Comparison of ENCODE assay signal across 8 cellular contexts in the genomic region with DNA sequence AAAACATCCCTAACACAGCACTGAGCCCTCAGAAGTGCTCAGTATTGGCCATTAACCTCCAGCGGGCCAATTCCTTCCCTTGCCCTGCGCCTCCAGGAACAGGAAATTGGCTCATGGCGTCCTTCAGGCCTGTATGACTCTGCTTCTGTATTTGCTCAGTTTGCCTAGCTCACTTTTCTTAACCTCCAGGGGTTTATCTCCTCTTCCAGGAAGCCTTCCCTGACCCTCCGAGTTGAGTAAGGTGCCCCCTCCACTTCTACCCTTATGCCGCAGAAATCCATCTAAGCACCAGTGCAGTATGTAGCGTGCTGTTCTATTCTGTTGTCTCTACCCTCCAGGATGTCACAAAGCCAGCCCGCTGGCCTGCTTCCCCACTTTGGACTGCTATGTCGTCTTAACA. TPM values are rescaled to one million over a fixed set of nuclear protein-coding genes. Genes with fewer than 3 reads are reported as not detected.
DNase-seq lines count a peak whose midpoint lies in the region; ATAC-seq and TF ChIP-seq lines count a peak whose summit lies in the region.

No MANE protein-coding gene starts in this region.

- H2AK5ac ChIP-seq in H9 (ENCODE audit: insufficient read length, low read length) = no peak overlapping the region

- no CpG with 5 or more reads among the region's 8 CpGs for WGBS in H9 (ENCODE audit: extremely low coverage, insufficient read length, low lambda C conversion rate)

- no peak overlapping the region for H3K56ac ChIP-seq in H9 (ENCODE audit: insufficient read length, low read depth, low read length)

- H3K27ac ChIP-seq in BLaER1 (peak overlapping the region; percentile 95), H9 (ENCODE audit: insufficient read length, low read depth, low read length) (no peak overlapping the region), muscle layer of duodenum (ENCODE audit: low read length) (peak overlapping the region; percentile 88)

- no peak for ATAC-seq in activated naive CD4-positive, alpha-beta T cell treated with anti-CD3 and anti-CD28 coated beads, Interleukin-2, amount 50 U/mL, for 72 hours
- ATAC-seq in HG02970 (IDR thresholded peaks at IDR 0.05; ENCODE audit: low FRiP score, unreplicated experiment) = no peak
- no peak for ATAC-seq in activated CD4-positive, CD25-positive, alpha-beta regulatory T cell treated with anti-CD3 and anti-CD28 coated beads, Interleukin-2, amount 50 U/mL, for 24 hours

- no peaks in the 10 kb centered on the region for H3K79me2 ChIP-seq in H9 (ENCODE audit: insufficient read depth, low read length)

- no peak overlapping the region for H2AFZ ChIP-seq in H9 (ENCODE audit: low read length)

- no peaks in the 10 kb centered on the region for H3K27me3 Mint-ChIP-seq in H9 (ENCODE audit: low read depth)

- no peak for TF ChIP-seq CTCF in H9 (conservative IDR thresholded peaks at IDR 0.05)

- no peak overlapping the region for H3T11ph ChIP-seq in H9 (ENCODE audit: low read length)

- no peak overlapping the region for H2BK5ac ChIP-seq in H9 (ENCODE audit: insufficient read length, low read length)

- no peak overlapping the region for H3K14ac ChIP-seq in H9 (ENCODE audit: insufficient read depth, low read length)

- DNase-seq in H9 (no peak), pons (ENCODE audit: low spot score) (no peak), NCI-H1105 (lab: John Stamatoyannopoulos, UW) (no peak)
- DNase-seq in activated naive CD4-positive, alpha-beta T cell treated with anti-CD3 and anti-CD28 coated beads, Interleukin-2, amount 50 U/mL, for 72 hours (ENCODE audit: low spot score in 2 of 2) = no peak

- H3K27me3 ChIP-seq in BLaER1 (no peaks in the 10 kb centered on the region), H9 (ENCODE audit: insufficient read depth, low read length) (no peaks in the 10 kb centered on the region), muscle layer of duodenum (ENCODE audit: low read depth, low read length) (no peaks in the 10 kb centered on the region)

- peaks cover 5% of the 10 kb centered on the region for H3K23me2 ChIP-seq in H9 (ENCODE audit: insufficient read length, low read depth, low read length, poor library complexity, severe bottlenecking)

- H3K9me3 ChIP-seq in BLaER1 (no peaks in the 10 kb centered on the region), H9 (ENCODE audit: control insufficient read depth, low read depth, low read length) (no peaks in the 10 kb centered on the region), muscle layer of duodenum (ENCODE audit: control insufficient read depth in 1 of 2, low read length in 2 of 2) (no peaks in the 10 kb centered on the region)

- H3K4me3 Mint-ChIP-seq in H9 = peak overlapping the region; percentile 83 to 88

- no peak overlapping the region; a peak in 1 of 7 replicates for H3K27ac Mint-ChIP-seq in H9
- peak overlapping the region; percentile 90 to 91 for H3K27ac Mint-ChIP-seq in activated naive CD4-positive, alpha-beta T cell treated with anti-CD3 and anti-CD28 coated beads, Interleukin-2, amount 50 U/mL, for 72 hours

- peak overlapping the region; percentile 93; the same call in 1 of the 2 replicates for H3K9ac ChIP-seq in BLaER1
- no peak overlapping the region for H3K9ac ChIP-seq in H9 (ENCODE audit: extremely low read depth, insufficient read length, low read length)

- no peaks in the 10 kb centered on the region for H3K9me3 Mint-ChIP-seq in H9
- no peaks in the 10 kb centered on the region for H3K9me3 Mint-ChIP-seq in activated naive CD4-positive, alpha-beta T cell treated with anti-CD3 and anti-CD28 coated beads, Interleukin-2, amount 50 U/mL, for 72 hours

- no peak overlapping the region for H4K5ac ChIP-seq in H9 (ENCODE audit: insufficient read length, low read depth, low read length)

- peaks cover 21 to 52% (median 38%) of the 10 kb centered on the region in 3 experiments for H3K36me3 Mint-ChIP-seq in H9 (ENCODE audit: insufficient read depth in 1 of 3, low read depth in 3 of 3)
- H3K36me3 Mint-ChIP-seq in activated naive CD4-positive, alpha-beta T cell treated with anti-CD3 and anti-CD28 coated beads, Interleukin-2, amount 50 U/mL, for 72 hours = peaks cover 6 to 13% of the 10 kb centered on the region in 2 donors

- H3K4ac ChIP-seq in H9 (ENCODE audit: low read depth, low read length) = no peak overlapping the region

- no peak overlapping the region for H4K8ac ChIP-seq in H9 (replicated peaks; ENCODE audit: insufficient read length, low read depth, low read length)

- peaks cover 13 to 22% of the 10 kb centered on the region in 2 experiments for H3K4me1 Mint-ChIP-seq in H9

- H4K91ac ChIP-seq in H9 (ENCODE audit: insufficient read length, low read depth, low read length) = no peak overlapping the region

- no peak overlapping the region for H3K18ac ChIP-seq in H9 (ENCODE audit: insufficient read length, low read depth, low read length)

- H3K36me3 ChIP-seq in BLaER1 (peaks cover 72% of the 10 kb centered on the region), muscle layer of duodenum (ENCODE audit: control insufficient read depth in 1 of 2, insufficient read depth in 2 of 2, low read length in 2 of 2) (peaks cover 32 to 42% of the 10 kb centered on the region in 2 donors)

- H4K20me1 ChIP-seq in BLaER1 (no peaks in the 10 kb centered on the region), H9 (ENCODE audit: control insufficient read depth, insufficient read depth, insufficient read length) (no peaks in the 10 kb centered on the region)

- no peak overlapping the region for H2BK120ac ChIP-seq in H9 (ENCODE audit: low read depth, low read length, poor library complexity, severe bottlenecking)

- H2BK12ac ChIP-seq in H9 (ENCODE audit: insufficient read length, low read depth, low read length) = no peak overlapping the region

- H2BK20ac ChIP-seq in H9 (ENCODE audit: low read depth, low read length, poor library complexity, severe bottlenecking) = no peak overlapping the region

- no peaks in the 10 kb centered on the region for H3K79me1 ChIP-seq in H9 (ENCODE audit: insufficient read depth, low read depth, low read length, poor library complexity, severe bottlenecking)

- H3K4me2 ChIP-seq in BLaER1 (peak overlapping the region; percentile 93), H9 (ENCODE audit: insufficient read depth, insufficient read length, low read length) (peak overlapping the region; percentile 92)

- no peak overlapping the region for H2BK15ac ChIP-seq in H9 (ENCODE audit: low read depth, low read length)

- H3K4me3 ChIP-seq in BLaER1 (0 out of 2 replicates have a peak overlapping the region, but pooled peaks have one; percentile 80), muscle layer of duodenum (ENCODE audit: low read depth in 1 of 2, low read length in 2 of 2) (no peak overlapping the region)

- no peak overlapping the region for H3K23ac ChIP-seq in H9 (ENCODE audit: insufficient read length, low read depth, low read length)

- peaks cover 35% of the 10 kb centered on the region for H3K4me1 ChIP-seq in BLaER1
- no peaks in the 10 kb centered on the region for H3K4me1 ChIP-seq in H9 (ENCODE audit: insufficient read depth, low read length)
- peaks cover 11 to 18% of the 10 kb centered on the region in 2 donors for H3K4me1 ChIP-seq in muscle layer of duodenum (ENCODE audit: control insufficient read depth in 1 of 2, insufficient read depth in 2 of 2, low read length in 2 of 2)

RNA-seq across cellular contexts. Expression of a gene that starts 1.1 kb away (rescaled TPM):
- 21.9 and 24.9 TPM in 2 replicates for total RNA-seq in H9 (2021)
- 10 to 100 TPM; 36.4 to 40.2 TPM for total RNA-seq in activated naive CD4-positive, alpha-beta T cell treated with anti-CD3 and anti-CD28 coated beads, Interleukin-2, amount 50 U/mL, for 72 hours

RNA-seq across cellular contexts. Expression of a gene that starts 12.0 kb away (rescaled TPM):
- total RNA-seq in H9 (2021) = 181 TPM in 2 replicates
- total RNA-seq in activated naive CD4-positive, alpha-beta T cell treated with anti-CD3 and anti-CD28 coated beads, Interleukin-2, amount 50 U/mL, for 72 hours = 100 to 1,000 TPM; 222 to 246 TPM

RNA-seq across cellular contexts. Expression of a gene that starts 40.8 kb away (rescaled TPM):
- total RNA-seq in H9 (2021) = 1.1 and 1.2 TPM in 2 replicates
- total RNA-seq in activated naive CD4-positive, alpha-beta T cell treated with anti-CD3 and anti-CD28 coated beads, Interleukin-2, amount 50 U/mL, for 72 hours = 10 to 100 TPM; 21.2 to 34.5 TPM

Comparison
In these comparisons a context has a peak if more than half of its experiments do, and no peak if none do; other contexts are left out.
1. H3K27ac Mint-ChIP-seq: peak in activated naive CD4-positive, alpha-beta T cell treated with anti-CD3 and anti-CD28 coated beads, Interleukin-2, amount 50 U/mL, for 72 hours (2 of 2); none in H9 (0 of 3).
2. RNA of a gene that starts 40.8 kb away (total RNA-seq): 21.2 to 34.5 TPM in activated naive CD4-positive, alpha-beta T cell treated with anti-CD3 and anti-CD28 coated beads, Interleukin-2, amount 50 U/mL, for 72 hours; 1.1 to 1.2 TPM in H9; every median in the first group is over 10 times any median in the second.